10 cellular contexts compared by ENCODE assay signal in genomic region chr4:5019274-5019673, GRCh38. TPM values are rescaled to one million over a fixed set of nuclear protein-coding genes. Genes with fewer than 3 reads are reported as not detected.
DNase-seq lines count a peak whose midpoint lies in the region; FAIRE-seq and TF ChIP-seq lines count a peak whose summit lies in the region.
"Had no signal": no experiment of that assay in that cellular context is flagged by ENCODE, and none has a peak within 500 bp of the region (broad histone marks: within the 10 kb centered on the region; RNA-seq: fewer than 3 reads in every experiment).

TSS of gene CYTL1 (minus strand) at chr4:5019458. CDS start at chr4:5019445, 13 bp downstream.

- H3K27ac ChIP-seq in H9 (ENCODE audit: insufficient read length, low read depth, low read length) (no peak within 1 kb of the TSS), astrocyte (ENCODE audit: low read depth, low read length) (no peak within 1 kb of the TSS), iPS DF 6.9 (ENCODE audit: low read length) (no peak within 1 kb of the TSS)
- no peak within 1 kb of the TSS for H3K27ac ChIP-seq in CD4-positive, alpha-beta memory T cell (ENCODE audit: low read depth, low read length)

- peak within 1 kb of the TSS; percentile 52 for H3K4me3 ChIP-seq in astrocyte (ENCODE audit: insufficient read depth, low read depth, low read length)
- H3K4me3 ChIP-seq in iPS DF 6.9 (ENCODE audit: low read length) = peak within 1 kb of the TSS; percentile 32; the same call in 1 of the 2 replicates
- H3K4me3 ChIP-seq in skeletal muscle satellite cell (ENCODE audit: low read length) = peak within 1 kb of the TSS; percentile 49
- H3K4me3 ChIP-seq in CD4-positive, alpha-beta memory T cell (ENCODE audit: low read length in 2 of 2) = no peak within 1 kb of the TSS

- H3K36me3 ChIP-seq in astrocyte (ENCODE audit: insufficient read depth, low read length) = no peaks in the 10 kb centered on the region
- no peaks in the 10 kb centered on the region; the same call in 1 of the 2 replicates for H3K36me3 ChIP-seq in iPS DF 6.9 (ENCODE audit: control insufficient read depth, insufficient read depth, low read length)
- H3K36me3 ChIP-seq in skeletal muscle satellite cell (ENCODE audit: insufficient read depth, low read length) = no peaks in the 10 kb centered on the region
- H3K36me3 ChIP-seq in CD4-positive, alpha-beta memory T cell (ENCODE audit: insufficient read depth, low read length) = no peaks in the 10 kb centered on the region

- no peak within 1 kb of the TSS for H2BK120ac ChIP-seq in H9 (ENCODE audit: low read depth, low read length, poor library complexity, severe bottlenecking)

- H2BK15ac ChIP-seq in H9 (ENCODE audit: low read depth, low read length) = no peak within 1 kb of the TSS; the same call in 1 of the 2 replicates

- DNase-seq in H9 (peak; percentile 73), astrocyte (ENCODE audit: low read depth) (no peak), iPS DF 6.9 (ENCODE audit: low read depth, low spot score) (no peak), hippocampal formation (lab: John Stamatoyannopoulos, UW) (no peak), NCI-H1105 treated with DMSO at 0.1 percent for 48 hours (lab: John Stamatoyannopoulos, UW) (no peak), NCI-H524 treated with DMSO at 0.1 percent for 48 hours (lab: John Stamatoyannopoulos, UW) (no peak)
- DNase-seq in CD4-positive, alpha-beta memory T cell = no peak
- DNase-seq: foreskin fibroblast had no signal

- POLR2A ChIA-PET in CD4-positive, alpha-beta memory T cell (lab: Charles Lee; ENCODE audit: partially characterized antibody) = no interaction called here

- no peak within 1 kb of the TSS for H3K9ac ChIP-seq in H9 (ENCODE audit: extremely low read depth, insufficient read length, low read length)
- H3K9ac ChIP-seq in astrocyte (ENCODE audit: low read length) = peak within 1 kb of the TSS; percentile 60
- peak within 1 kb of the TSS; percentile 38 for H3K9ac ChIP-seq in skeletal muscle satellite cell (ENCODE audit: low read depth, low read length)

- H3K79me1 ChIP-seq in H9 (ENCODE audit: insufficient read depth, low read depth, low read length, poor library complexity, severe bottlenecking) = no peaks in the 10 kb centered on the region

- no peak within 1 kb of the TSS for H4K91ac ChIP-seq in H9 (ENCODE audit: insufficient read length, low read depth, low read length)

- no peaks in the 10 kb centered on the region; a peak in 2 of 5 replicates for H3K9me3 Mint-ChIP-seq in H9
- H3K9me3 Mint-ChIP-seq in astrocyte (ENCODE audit: unreplicated experiment) = peaks cover 13% of the 10 kb centered on the region
- H3K9me3 Mint-ChIP-seq in CD4-positive, alpha-beta memory T cell = peaks cover 0 to 3% (median 0%) of the 10 kb centered on the region in 8 donors

- CTCF ChIA-PET in CD4-positive, alpha-beta memory T cell (lab: Charles Lee; ENCODE audit: partially characterized antibody) = no interaction called here

- H3K4me1 Mint-ChIP-seq in H9 (peaks cover 12 to 15% of the 10 kb centered on the region in 2 experiments), astrocyte (ENCODE audit: low read depth, unreplicated experiment) (peaks cover 2% of the 10 kb centered on the region)
- H3K4me1 Mint-ChIP-seq in CD4-positive, alpha-beta memory T cell = no peaks in the 10 kb centered on the region

- H3K18ac ChIP-seq in H9 (ENCODE audit: insufficient read length, low read depth, low read length) = peak within 1 kb of the TSS; percentile 35

- no peak within 1 kb of the TSS for H2BK20ac ChIP-seq in H9 (ENCODE audit: low read depth, low read length, poor library complexity, severe bottlenecking)

- H4K8ac ChIP-seq in H9 (replicated peaks; ENCODE audit: insufficient read length, low read depth, low read length) = no peak within 1 kb of the TSS

- H3K14ac ChIP-seq in H9 (ENCODE audit: insufficient read depth, low read length) = no peak within 1 kb of the TSS; the same call in 1 of the 2 replicates

- H3K4me1 ChIP-seq in H9 (ENCODE audit: insufficient read depth, low read length) = no peaks in the 10 kb centered on the region
- H3K4me1 ChIP-seq in astrocyte (ENCODE audit: insufficient read depth, low read length) = peaks cover 9% of the 10 kb centered on the region
- peaks cover 2% of the 10 kb centered on the region; the same call in 1 of the 2 replicates for H3K4me1 ChIP-seq in iPS DF 6.9 (ENCODE audit: control insufficient read depth, insufficient read depth, low read length)
- H3K4me1 ChIP-seq in skeletal muscle satellite cell (ENCODE audit: control insufficient read depth, insufficient read depth, low read length) = peaks cover 7% of the 10 kb centered on the region
- no peaks in the 10 kb centered on the region for H3K4me1 ChIP-seq in CD4-positive, alpha-beta memory T cell (ENCODE audit: insufficient read depth, low read length)

- no peak within 1 kb of the TSS for H3K23ac ChIP-seq in H9 (ENCODE audit: insufficient read length, low read depth, low read length)

- WGBS in H9 (ENCODE audit: extremely low coverage, insufficient read length, low lambda C conversion rate) = no CpG with 5 or more reads among the region's 28 CpGs
- no CpG with 5 or more reads among the region's 28 CpGs for WGBS in iPS DF 6.9 (ENCODE audit: insufficient coverage, insufficient read length)

- FAIRE-seq in astrocyte (lab: Jason Lieb, UNC) = no peak

- H4K5ac ChIP-seq in H9 (ENCODE audit: insufficient read length, low read depth, low read length) = no peak within 1 kb of the TSS

- no peak within 1 kb of the TSS for H2BK5ac ChIP-seq in H9 (ENCODE audit: insufficient read length, low read length)

- H3K27ac Mint-ChIP-seq in H9 (peak within 1 kb of the TSS in 2 of 3 experiments; percentile 69 to 70; a peak in 1 of 7 replicates), astrocyte (ENCODE audit: unreplicated experiment) (no peak within 1 kb of the TSS)
- no peak within 1 kb of the TSS for H3K27ac Mint-ChIP-seq in CD4-positive, alpha-beta memory T cell
- H3K27ac Mint-ChIP-seq: activated naive CD8-positive, alpha-beta T cell had no signal

- H3K9me3 ChIP-seq in H9 (ENCODE audit: control insufficient read depth, low read depth, low read length) (no peaks in the 10 kb centered on the region), astrocyte (ENCODE audit: insufficient read depth, low read depth, low read length) (no peaks in the 10 kb centered on the region), iPS DF 6.9 (ENCODE audit: control insufficient read depth, insufficient read depth, low read length) (no peaks in the 10 kb centered on the region), skeletal muscle satellite cell (replicated peaks; ENCODE audit: low read length) (no peaks in the 10 kb centered on the region)
- H3K9me3 ChIP-seq in CD4-positive, alpha-beta memory T cell (ENCODE audit: control insufficient read depth in 1 of 2, low read length in 2 of 2) = no peaks in the 10 kb centered on the region

- H4K20me1 ChIP-seq in H9 (ENCODE audit: control insufficient read depth, insufficient read depth, insufficient read length) (no peaks in the 10 kb centered on the region), astrocyte (ENCODE audit: insufficient read depth, low read length) (no peaks in the 10 kb centered on the region)

- H2AFZ ChIP-seq in H9 (ENCODE audit: low read length) = no peak within 1 kb of the TSS
- H2AFZ ChIP-seq in astrocyte (ENCODE audit: low read depth, low read length) = peak within 1 kb of the TSS; percentile 93

- H3K23me2 ChIP-seq in H9 (ENCODE audit: insufficient read length, low read depth, low read length, poor library complexity, severe bottlenecking) = no peaks in the 10 kb centered on the region

- H3T11ph ChIP-seq in H9 (ENCODE audit: low read length) = no peak within 1 kb of the TSS

- H3K4me3 Mint-ChIP-seq in H9 = peak within 1 kb of the TSS; percentile 43 to 47; a peak in 4 of 5 replicates
- no peak within 1 kb of the TSS for H3K4me3 Mint-ChIP-seq in astrocyte (ENCODE audit: unreplicated experiment)
- no peak within 1 kb of the TSS for H3K4me3 Mint-ChIP-seq in CD4-positive, alpha-beta memory T cell
- H3K4me3 Mint-ChIP-seq: activated naive CD8-positive, alpha-beta T cell had no signal

- no peaks in the 10 kb centered on the region for H3K36me3 Mint-ChIP-seq in H9 (ENCODE audit: insufficient read depth in 1 of 3, low read depth in 3 of 3)
- H3K36me3 Mint-ChIP-seq in astrocyte (ENCODE audit: low read depth, unreplicated experiment) = peaks cover 3% of the 10 kb centered on the region
- no peaks in the 10 kb centered on the region for H3K36me3 Mint-ChIP-seq in CD4-positive, alpha-beta memory T cell
- H3K36me3 Mint-ChIP-seq: activated naive CD8-positive, alpha-beta T cell had no signal

- no peak within 1 kb of the TSS for H3K56ac ChIP-seq in H9 (ENCODE audit: insufficient read length, low read depth, low read length)

- H3K27me3 Mint-ChIP-seq in H9 (ENCODE audit: low read depth) = peaks cover 38% of the 10 kb centered on the region
- H3K27me3 Mint-ChIP-seq in astrocyte (ENCODE audit: low read depth, unreplicated experiment) = peaks cover 40% of the 10 kb centered on the region
- H3K27me3 Mint-ChIP-seq in CD4-positive, alpha-beta memory T cell = peaks cover 9 to 17% of the 10 kb centered on the region in 2 donors

- intact Hi-C loops in CD4-positive, alpha-beta memory T cell (cut with micrococcal nuclease) = no loop called here

- no peak within 1 kb of the TSS for H2AK5ac ChIP-seq in H9 (ENCODE audit: insufficient read length, low read length)

- 0 out of 2 replicates have a peak, but pooled peaks cover 1% of the 10 kb centered on the region for H3K79me2 ChIP-seq in H9 (ENCODE audit: insufficient read depth, low read length)
- no peaks in the 10 kb centered on the region for H3K79me2 ChIP-seq in astrocyte (ENCODE audit: insufficient read depth, low read length)

- H3K4me2 ChIP-seq in H9 (ENCODE audit: insufficient read depth, insufficient read length, low read length) (peak within 1 kb of the TSS; percentile 56), astrocyte (ENCODE audit: low read length) (peak within 1 kb of the TSS; percentile 85), skeletal muscle satellite cell (ENCODE audit: low read length) (peak within 1 kb of the TSS; percentile 74)

- H3K27me3 ChIP-seq in H9 (ENCODE audit: insufficient read depth, low read length) = peaks cover 6% of the 10 kb centered on the region; the same call in 1 of the 2 replicates
- peaks cover 3% of the 10 kb centered on the region for H3K27me3 ChIP-seq in astrocyte (ENCODE audit: insufficient read depth, low read length)
- H3K27me3 ChIP-seq in iPS DF 6.9 (ENCODE audit: control insufficient read depth, insufficient read depth, low read length) = no peaks in the 10 kb centered on the region
- H3K27me3 ChIP-seq in skeletal muscle satellite cell (ENCODE audit: control insufficient read depth, insufficient read depth, low read length) = peaks cover 10% of the 10 kb centered on the region
- no peaks in the 10 kb centered on the region for H3K27me3 ChIP-seq in CD4-positive, alpha-beta memory T cell (ENCODE audit: insufficient read depth, low read length)

- H3K4ac ChIP-seq in H9 (ENCODE audit: low read depth, low read length) = no peak within 1 kb of the TSS

- TF ChIP-seq CTCF in H9 (conservative IDR thresholded peaks at IDR 0.05) (no peak), astrocyte (IDR thresholded peaks at IDR 0.05; ENCODE audit: insufficient read depth, low read depth, low read length) (no peak)

- H2BK12ac ChIP-seq in H9 (ENCODE audit: insufficient read length, low read depth, low read length) = no peak within 1 kb of the TSS

RNA-seq across cellular contexts. Expression of gene CYTL1, which starts in this region (rescaled TPM):
- total RNA-seq in H9 (2021) (1.4 and 1.7 TPM in 2 replicates), astrocyte (9.2 and 9.6 TPM in 2 replicates)
- total RNA-seq in skeletal muscle satellite cell (2012; rRNA removed) = 0.22 TPM in 1 of 2 replicates, not detected in the other
- not detected for total RNA-seq in CD4-positive, alpha-beta memory T cell
- polyA plus RNA-seq in CD4-positive, alpha-beta memory T cell = not detected

Comparison
In these comparisons a context has a peak if more than half of its experiments do, and no peak if none do; other contexts are left out.
1. H3K27ac Mint-ChIP-seq: peak in H9 (2 of 3); none in astrocyte (single experiment) and CD4-positive, alpha-beta memory T cell (0 of 7).
2. H3K4me3 Mint-ChIP-seq: peak in H9 (2 of 2); none in astrocyte (single experiment) and CD4-positive, alpha-beta memory T cell (0 of 8).
3. H3K4me3 ChIP-seq: peak in astrocyte (single experiment), iPS DF 6.9 (single experiment) and skeletal muscle satellite cell (single experiment); none in CD4-positive, alpha-beta memory T cell (0 of 2).
4. Peak in every context shown above with its lines, with median percentiles within 50 percentile points of each other: H3K4me2 ChIP-seq.